ENCODE assay signal across 8 cellular contexts in the genomic region with DNA sequence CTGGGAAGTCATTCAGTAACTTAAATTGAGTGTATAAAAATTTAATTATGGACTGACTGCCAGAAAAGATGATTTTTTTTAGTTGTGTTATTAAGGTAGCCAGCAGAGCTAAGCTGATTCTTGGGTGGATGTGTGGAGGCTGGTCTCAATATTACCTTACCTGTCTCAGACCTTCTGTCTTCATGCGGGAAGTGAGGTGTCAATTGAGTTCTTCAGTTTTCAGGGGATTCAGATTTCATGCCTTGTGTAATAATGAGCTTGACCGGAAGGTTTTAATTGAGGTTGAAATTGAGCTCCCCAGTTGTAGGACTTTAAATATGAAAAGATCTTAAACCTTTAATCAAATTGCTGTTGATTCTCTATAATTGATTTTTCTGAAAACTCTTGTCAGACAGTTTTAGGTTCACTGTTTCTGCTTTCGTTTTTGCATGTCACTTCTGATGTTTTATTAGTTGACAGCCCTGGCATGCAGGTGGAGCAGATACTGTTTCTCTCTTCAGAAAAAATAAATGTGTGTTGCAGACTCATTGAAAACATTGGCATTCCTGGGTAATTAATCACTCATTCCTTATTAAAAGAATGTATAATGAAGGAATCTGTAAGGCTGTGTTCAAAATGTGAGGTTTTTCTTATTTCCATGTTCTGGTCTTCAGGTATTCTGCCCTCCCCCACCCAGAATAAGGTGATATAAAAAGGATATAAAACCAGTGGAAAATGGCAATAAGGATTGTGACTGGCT. TPM values are rescaled to one million over a fixed set of nuclear protein-coding genes. Genes with fewer than 3 reads are reported as not detected.
A peak's percentile ranks its signal among the peaks of the same experiment; 100 is the strongest.
DNase-seq lines count a peak whose midpoint lies in the region; ATAC-seq and TF ChIP-seq lines count a peak whose summit lies in the region.

No MANE protein-coding gene starts in this region.

- in situ Hi-C loops in KBM-7 (cut with MboI; ENCODE audit: low pct_unique_long_range_greater_than_20kb, low sequenced_read_pairs): no loop called here

- H3K36me3 Mint-ChIP-seq in activated T-cell treated with anti-CD3 and anti-CD28 coated beads, Interleukin-2, amount 50 U/mL, for 72 hours (ENCODE audit: insufficient read depth in 2 of 2): peaks cover 2 to 15% of the 10 kb centered on the region in 2 donors

- peak; percentile 26 to 40 for ATAC-seq in activated T-cell treated with anti-CD3 and anti-CD28 coated beads, Interleukin-2, amount 50 U/mL, for 72 hours (replicated peaks in 1 of 2)
- ATAC-seq in HG03196 (IDR thresholded peaks at IDR 0.05; ENCODE audit: unreplicated experiment): peak; percentile 20

- no peaks in the 10 kb centered on the region for H3K36me3 ChIP-seq in breast epithelium
- H3K36me3 ChIP-seq in osteoblast (ENCODE audit: insufficient read depth, low read length): peaks cover 7% of the 10 kb centered on the region

- H3K9me3 ChIP-seq in breast epithelium (no peaks in the 10 kb centered on the region), osteoblast (ENCODE audit: low read depth, low read length) (no peaks in the 10 kb centered on the region)

- H2AFZ ChIP-seq in osteoblast (ENCODE audit: low read length): no peak overlapping the region

- H3K27ac ChIP-seq in breast epithelium (peak overlapping the region; percentile 70 to 75), osteoblast (ENCODE audit: low read depth, low read length) (peak overlapping the region; percentile 69)

- H3K4me3 Mint-ChIP-seq in activated T-cell treated with anti-CD3 and anti-CD28 coated beads, Interleukin-2, amount 50 U/mL, for 72 hours: peak overlapping the region; percentile 93 to 98

- peak overlapping the region; percentile 96 for H3K27ac Mint-ChIP-seq in activated T-cell treated with anti-CD3 and anti-CD28 coated beads, Interleukin-2, amount 50 U/mL, for 72 hours

- no peak for TF ChIP-seq POLR2A in breast epithelium (IDR thresholded peaks at IDR 0.05)

- H3K4me1 ChIP-seq in breast epithelium (peaks cover 0 to 32% of the 10 kb centered on the region in 2 donors), osteoblast (ENCODE audit: insufficient read depth, low read length) (peaks cover 50% of the 10 kb centered on the region)

- TF ChIP-seq CTCF in breast epithelium (IDR thresholded peaks at IDR 0.05) (no peak), osteoblast (IDR thresholded peaks at IDR 0.05; ENCODE audit: extremely low read depth, low read depth, low read length) (no peak)

- H3K4me1 Mint-ChIP-seq in activated T-cell treated with anti-CD3 and anti-CD28 coated beads, Interleukin-2, amount 50 U/mL, for 72 hours (ENCODE audit: low read depth): peaks cover 95% of the 10 kb centered on the region

- no peaks in the 10 kb centered on the region for H3K9me3 Mint-ChIP-seq in activated T-cell treated with anti-CD3 and anti-CD28 coated beads, Interleukin-2, amount 50 U/mL, for 72 hours

- peak overlapping the region; percentile 76 for H3K4me2 ChIP-seq in osteoblast (ENCODE audit: insufficient read depth, low read length)

- H4K20me1 ChIP-seq in osteoblast (ENCODE audit: insufficient read depth, low read length): peaks cover 17% of the 10 kb centered on the region

- DNase-seq in activated T-cell treated with anti-CD3 and anti-CD28 coated beads, Interleukin-2, amount 50 U/mL, for 72 hours: no peak
- no peak for DNase-seq in activated T-cell treated with anti-CD3 and anti-CD28 coated beads for 4 hours
- no peak for DNase-seq in breast epithelium (ENCODE audit: low spot score in 2 of 2)
- no peak for DNase-seq in osteoblast (ENCODE audit: insufficient read length, low spot score, missing footprints)
- no peak for DNase-seq in NCI-H2227 (lab: John Stamatoyannopoulos, UW; ENCODE audit: unreplicated experiment)
- DNase-seq in LoVo (ENCODE audit: low spot score): no peak
- DNase-seq in KBM-7: no peak

- intact Hi-C loops in breast epithelium (cut with DNase I; ENCODE audit: low total_unique reads): no loop called here

- H3K27me3 ChIP-seq in breast epithelium (no peaks in the 10 kb centered on the region), osteoblast (ENCODE audit: insufficient read depth, low read length) (no peaks in the 10 kb centered on the region)

- no peaks in the 10 kb centered on the region for H3K27me3 Mint-ChIP-seq in activated T-cell treated with anti-CD3 and anti-CD28 coated beads, Interleukin-2, amount 50 U/mL, for 72 hours (ENCODE audit: low read depth)

- peaks cover 79% of the 10 kb centered on the region for H3K79me2 ChIP-seq in osteoblast (ENCODE audit: insufficient read depth, low read length)

- H3K4me3 ChIP-seq in breast epithelium (peak overlapping the region in 2 of 3 donors; percentile 35 to 36), osteoblast (ENCODE audit: insufficient read depth, low read length) (no peak overlapping the region)

RNA-seq across cellular contexts. Expression of a gene that starts 54.5 kb away (rescaled TPM):
- total RNA-seq in activated T-cell treated with anti-CD3 and anti-CD28 coated beads, Interleukin-2, amount 50 U/mL, for 72 hours: 10 to 100 TPM; 83.4 to 90.3 TPM
- total RNA-seq in breast epithelium (10 to 100 TPM; 60.9 to 74.7 (median 69.8) TPM), osteoblast (76.7 and 77.5 TPM in 2 replicates)

RNA-seq across cellular contexts. Expression of a gene that starts 56.6 kb away (rescaled TPM):
- not detected for total RNA-seq in activated T-cell treated with anti-CD3 and anti-CD28 coated beads, Interleukin-2, amount 50 U/mL, for 72 hours
- total RNA-seq in breast epithelium (not detected), osteoblast (not detected in 2 replicates)
